Comparison of ENCODE assay signal across 15 cellular contexts in the genomic region with DNA sequence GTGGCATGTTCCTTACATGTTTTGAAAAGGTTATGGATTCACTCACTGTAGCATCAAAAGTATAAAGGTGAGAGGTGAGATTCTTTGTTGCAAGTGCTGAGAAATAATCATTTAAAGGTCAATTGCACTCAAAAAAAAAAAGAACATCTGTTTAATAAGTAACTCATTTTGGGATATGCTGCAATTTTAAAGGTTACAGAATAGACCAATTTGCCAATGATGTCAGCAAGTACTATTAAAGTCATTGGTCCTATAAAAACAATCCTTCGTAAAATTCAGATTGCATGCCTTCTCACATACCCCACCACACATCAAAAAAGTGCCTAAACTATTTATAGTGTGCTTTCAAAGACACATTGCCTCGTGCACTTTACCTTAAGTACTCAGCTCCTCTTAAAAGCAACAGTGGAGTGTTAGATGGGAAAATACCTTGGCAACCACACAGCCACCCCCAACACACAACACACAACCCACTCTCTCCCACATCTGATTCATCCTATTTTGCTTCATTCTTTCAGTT.
DNase-seq lines count a peak whose midpoint lies in the region; ATAC-seq and TF ChIP-seq lines count a peak whose summit lies in the region.
"Had no signal": no experiment of that assay in that cellular context is flagged by ENCODE, and none has a peak within 500 bp of the region (broad histone marks: within the 10 kb centered on the region; RNA-seq: fewer than 3 reads in every experiment).

No MANE protein-coding gene starts in this region.

- H3K4me3 Mint-ChIP-seq in activated naive CD8-positive, alpha-beta T cell treated with anti-CD3 and anti-CD28 coated beads, Interleukin-2, amount 50 U/mL, for 24 hours, result no peak overlapping the region
- no peak overlapping the region for H3K4me3 Mint-ChIP-seq in activated naive CD8-positive, alpha-beta T cell treated with anti-CD3 and anti-CD28 coated beads for 36 hours
- no peak overlapping the region for H3K4me3 Mint-ChIP-seq in stimulated activated memory B cell treated with anti-CD40 and anti-IgM and Interleukin-4, amounts not matched to agents 10 μg/mL and 1 μg/mL and 100 μg/mL, for 72 hours
- H3K4me3 Mint-ChIP-seq in CD8-positive, alpha-beta T cell, result no peak overlapping the region
- H3K4me3 Mint-ChIP-seq: activated T-cell treated with anti-CD3 and anti-CD28 coated beads, Interleukin-2, amount 50 U/mL, for 72 hours; stimulated activated effector memory CD8-positive, alpha-beta T cell treated with anti-CD3 and anti-CD28 coated beads, Interleukin-12 subunit alpha, Interleukin-12 subunit beta, amount 100 ng/mL, for 72 hours had no signal

- H2BK120ac ChIP-seq in trophoblast cell (ENCODE audit: insufficient read depth, low read length, poor library complexity), result no peak overlapping the region

- peak; percentile 84 for ATAC-seq in activated naive CD8-positive, alpha-beta T cell treated with anti-CD3 and anti-CD28 coated beads, Interleukin-2, amount 50 U/mL, for 24 hours
- peak; percentile 64 for ATAC-seq in HG02884 (IDR thresholded peaks at IDR 0.05; ENCODE audit: unreplicated experiment)
- peak; percentile 59 for ATAC-seq in stimulated activated memory B cell treated with anti-CD40 and anti-IgM and Interleukin-4, amounts not matched to agents 10 μg/mL and 1 μg/mL and 100 μg/mL, for 72 hours
- ATAC-seq in CD8-positive, alpha-beta T cell, result no peak
- ATAC-seq: stimulated activated effector memory CD8-positive, alpha-beta T cell treated with anti-CD3 and anti-CD28 coated beads, Interleukin-12 subunit alpha, Interleukin-12 subunit beta, amount 100 ng/mL, for 72 hours had no signal

- no peak for TF ChIP-seq CTCF in CD8-positive, alpha-beta T cell (IDR thresholded peaks at IDR 0.05)

- H3K4me3 ChIP-seq in trophoblast cell (ENCODE audit: low read depth, low read length), result no peak overlapping the region
- H3K4me3 ChIP-seq in CD8-positive, alpha-beta T cell (ENCODE audit: low read depth, low read length), result no peak overlapping the region
- H3K4me3 ChIP-seq: skin epidermis had no signal

- no peaks in the 10 kb centered on the region for H3K79me2 ChIP-seq in trophoblast cell (ENCODE audit: control insufficient read depth, insufficient read depth, low read length, poor library complexity)

- H3K27me3 Mint-ChIP-seq in activated naive CD8-positive, alpha-beta T cell treated with anti-CD3 and anti-CD28 coated beads, Interleukin-2, amount 50 U/mL, for 24 hours, result no peaks in the 10 kb centered on the region
- no peaks in the 10 kb centered on the region for H3K27me3 Mint-ChIP-seq in activated naive CD8-positive, alpha-beta T cell treated with anti-CD3 and anti-CD28 coated beads for 36 hours
- peaks cover 8% of the 10 kb centered on the region for H3K27me3 Mint-ChIP-seq in stimulated activated memory B cell treated with anti-CD40 and anti-IgM and Interleukin-4, amounts not matched to agents 10 μg/mL and 1 μg/mL and 100 μg/mL, for 72 hours
- no peaks in the 10 kb centered on the region for H3K27me3 Mint-ChIP-seq in CD8-positive, alpha-beta T cell (ENCODE audit: low read depth)

- POLR2A ChIA-PET in CD8-positive, alpha-beta T cell (lab: Charles Lee), result no interaction called here

- H3K23ac ChIP-seq in trophoblast cell (ENCODE audit: low read length), result no peak overlapping the region

- H3K4ac ChIP-seq in trophoblast cell (ENCODE audit: low read depth, low read length), result no peak overlapping the region

- DNase-seq in activated naive CD8-positive, alpha-beta T cell treated with anti-CD3 and anti-CD28 coated beads, Interleukin-2, amount 50 U/mL, for 24 hours, result no peak
- no peak for DNase-seq in activated naive CD8-positive, alpha-beta T cell treated with anti-CD3 and anti-CD28 coated beads for 36 hours
- DNase-seq in fibroblast of peridontal ligament (ENCODE audit: extremely low read depth) (peak; percentile 21), HT-29 (ENCODE audit: low spot score) (no peak), trophoblast cell (no peak)
- no peak for DNase-seq in CD8-positive, alpha-beta T cell
- DNase-seq: activated CD4-positive, alpha-beta T cell treated with anti-CD3 and anti-CD28 coated beads, Interleukin-2, amount 50 U/mL, for 1 hour; activated T-cell treated with anti-CD3 and anti-CD28 coated beads, Interleukin-2, amount 50 U/mL, for 72 hours; amniotic stem cell; midbrain; NCI-H446 treated with DMSO at 0.1 percent for 48 hours had no signal

- H3K14ac ChIP-seq in trophoblast cell (ENCODE audit: low read length), result no peak overlapping the region

- CTCF ChIA-PET in CD8-positive, alpha-beta T cell (lab: Charles Lee), result no interaction called here

- H3K4me1 Mint-ChIP-seq in activated naive CD8-positive, alpha-beta T cell treated with anti-CD3 and anti-CD28 coated beads, Interleukin-2, amount 50 U/mL, for 24 hours, result peaks cover 2% of the 10 kb centered on the region
- no peaks in the 10 kb centered on the region for H3K4me1 Mint-ChIP-seq in activated naive CD8-positive, alpha-beta T cell treated with anti-CD3 and anti-CD28 coated beads for 36 hours
- H3K4me1 Mint-ChIP-seq in stimulated activated memory B cell treated with anti-CD40 and anti-IgM and Interleukin-4, amounts not matched to agents 10 μg/mL and 1 μg/mL and 100 μg/mL, for 72 hours, result no peaks in the 10 kb centered on the region
- H3K4me1 Mint-ChIP-seq in CD8-positive, alpha-beta T cell (ENCODE audit: low read depth), result no peaks in the 10 kb centered on the region
- H3K4me1 Mint-ChIP-seq: stimulated activated effector memory CD8-positive, alpha-beta T cell treated with anti-CD3 and anti-CD28 coated beads, Interleukin-12 subunit alpha, Interleukin-12 subunit beta, amount 100 ng/mL, for 72 hours had no signal

- no peak overlapping the region for H4K91ac ChIP-seq in trophoblast cell (ENCODE audit: low read depth, low read length)

- intact Hi-C loops in CD8-positive, alpha-beta T cell (cut with DNase I, micrococcal nuclease), result no loop called here

- H2BK12ac ChIP-seq in trophoblast cell (ENCODE audit: low read length), result no peak overlapping the region

- H3K4me1 ChIP-seq in trophoblast cell (ENCODE audit: control insufficient read depth in 1 of 2, insufficient read depth in 2 of 2, low read length in 2 of 2), result peaks cover 0 to 2% of the 10 kb centered on the region in 2 experiments
- no peaks in the 10 kb centered on the region for H3K4me1 ChIP-seq in CD8-positive, alpha-beta T cell (ENCODE audit: insufficient read depth, low read length)

- no peak overlapping the region for H3K9ac ChIP-seq in trophoblast cell (ENCODE audit: low read length)

- WGBS in trophoblast cell (ENCODE audit: extremely low coverage, insufficient coverage, insufficient read length), result no CpG with 5 or more reads among the region's 2 CpGs

- no peak overlapping the region for H3K18ac ChIP-seq in trophoblast cell (ENCODE audit: low read length)

- H3K9me3 Mint-ChIP-seq in activated naive CD8-positive, alpha-beta T cell treated with anti-CD3 and anti-CD28 coated beads, Interleukin-2, amount 50 U/mL, for 24 hours, result no peaks in the 10 kb centered on the region
- H3K9me3 Mint-ChIP-seq in activated naive CD8-positive, alpha-beta T cell treated with anti-CD3 and anti-CD28 coated beads for 36 hours, result no peaks in the 10 kb centered on the region
- H3K9me3 Mint-ChIP-seq in stimulated activated memory B cell treated with anti-CD40 and anti-IgM and Interleukin-4, amounts not matched to agents 10 μg/mL and 1 μg/mL and 100 μg/mL, for 72 hours, result no peaks in the 10 kb centered on the region
- H3K9me3 Mint-ChIP-seq in CD8-positive, alpha-beta T cell, result no peaks in the 10 kb centered on the region
- H3K9me3 Mint-ChIP-seq: activated T-cell treated with anti-CD3 and anti-CD28 coated beads, Interleukin-2, amount 50 U/mL, for 72 hours had no signal

- H3K4me2 ChIP-seq in trophoblast cell (ENCODE audit: low read length), result no peak overlapping the region

- no peak overlapping the region for H4K8ac ChIP-seq in trophoblast cell (ENCODE audit: low read depth, low read length)

- H3K9me3 ChIP-seq in trophoblast cell (ENCODE audit: insufficient read depth, low read depth, low read length), result no peaks in the 10 kb centered on the region
- no peaks in the 10 kb centered on the region for H3K9me3 ChIP-seq in CD8-positive, alpha-beta T cell (ENCODE audit: low read length)

- no peak overlapping the region for H3K27ac ChIP-seq in trophoblast cell (ENCODE audit: low read depth, low read length)
- no peak overlapping the region for H3K27ac ChIP-seq in CD8-positive, alpha-beta T cell (ENCODE audit: low read depth, low read length)
- H3K27ac ChIP-seq: skin epidermis had no signal

- no peaks in the 10 kb centered on the region for H3K79me1 ChIP-seq in trophoblast cell (ENCODE audit: low read length)

- H3K27ac Mint-ChIP-seq in activated naive CD8-positive, alpha-beta T cell treated with anti-CD3 and anti-CD28 coated beads, Interleukin-2, amount 50 U/mL, for 24 hours, result no peak overlapping the region
- H3K27ac Mint-ChIP-seq in activated naive CD8-positive, alpha-beta T cell treated with anti-CD3 and anti-CD28 coated beads for 36 hours, result no peak overlapping the region
- H3K27ac Mint-ChIP-seq in stimulated activated memory B cell treated with anti-CD40 and anti-IgM and Interleukin-4, amounts not matched to agents 10 μg/mL and 1 μg/mL and 100 μg/mL, for 72 hours, result no peak overlapping the region
- H3K27ac Mint-ChIP-seq in CD8-positive, alpha-beta T cell, result no peak overlapping the region
- H3K27ac Mint-ChIP-seq: activated T-cell treated with anti-CD3 and anti-CD28 coated beads, Interleukin-2, amount 50 U/mL, for 72 hours; stimulated activated effector memory CD8-positive, alpha-beta T cell treated with anti-CD3 and anti-CD28 coated beads, Interleukin-12 subunit alpha, Interleukin-12 subunit beta, amount 100 ng/mL, for 72 hours had no signal

- no peak overlapping the region for H2BK5ac ChIP-seq in trophoblast cell (ENCODE audit: low read depth, low read length, poor library complexity)

- H2AK5ac ChIP-seq in trophoblast cell (ENCODE audit: low read length), result no peak overlapping the region

- H4K12ac ChIP-seq in trophoblast cell (ENCODE audit: low read depth, low read length), result no peak overlapping the region

- no peaks in the 10 kb centered on the region for H3K36me3 ChIP-seq in trophoblast cell (ENCODE audit: control insufficient read depth in 1 of 2, insufficient read depth in 2 of 2, low read length in 2 of 2)
- no peaks in the 10 kb centered on the region for H3K36me3 ChIP-seq in CD8-positive, alpha-beta T cell (ENCODE audit: insufficient read depth, low read length)

- H2AFZ ChIP-seq in trophoblast cell (ENCODE audit: insufficient read depth, low read length, poor library complexity), result no peak overlapping the region

- no peaks in the 10 kb centered on the region for H3K36me3 Mint-ChIP-seq in activated naive CD8-positive, alpha-beta T cell treated with anti-CD3 and anti-CD28 coated beads, Interleukin-2, amount 50 U/mL, for 24 hours (ENCODE audit: low read depth)
- no peaks in the 10 kb centered on the region for H3K36me3 Mint-ChIP-seq in activated naive CD8-positive, alpha-beta T cell treated with anti-CD3 and anti-CD28 coated beads for 36 hours
- no peaks in the 10 kb centered on the region for H3K36me3 Mint-ChIP-seq in stimulated activated memory B cell treated with anti-CD40 and anti-IgM and Interleukin-4, amounts not matched to agents 10 μg/mL and 1 μg/mL and 100 μg/mL, for 72 hours
- no peaks in the 10 kb centered on the region for H3K36me3 Mint-ChIP-seq in CD8-positive, alpha-beta T cell
- H3K36me3 Mint-ChIP-seq: stimulated activated effector memory CD8-positive, alpha-beta T cell treated with anti-CD3 and anti-CD28 coated beads, Interleukin-12 subunit alpha, Interleukin-12 subunit beta, amount 100 ng/mL, for 72 hours had no signal

- H3K27me3 ChIP-seq in trophoblast cell (ENCODE audit: insufficient read depth, low read length), result no peaks in the 10 kb centered on the region
- no peaks in the 10 kb centered on the region for H3K27me3 ChIP-seq in CD8-positive, alpha-beta T cell (ENCODE audit: insufficient read depth, low read length)
